1 cellular context compared by ENCODE assay signal in the genomic region with DNA sequence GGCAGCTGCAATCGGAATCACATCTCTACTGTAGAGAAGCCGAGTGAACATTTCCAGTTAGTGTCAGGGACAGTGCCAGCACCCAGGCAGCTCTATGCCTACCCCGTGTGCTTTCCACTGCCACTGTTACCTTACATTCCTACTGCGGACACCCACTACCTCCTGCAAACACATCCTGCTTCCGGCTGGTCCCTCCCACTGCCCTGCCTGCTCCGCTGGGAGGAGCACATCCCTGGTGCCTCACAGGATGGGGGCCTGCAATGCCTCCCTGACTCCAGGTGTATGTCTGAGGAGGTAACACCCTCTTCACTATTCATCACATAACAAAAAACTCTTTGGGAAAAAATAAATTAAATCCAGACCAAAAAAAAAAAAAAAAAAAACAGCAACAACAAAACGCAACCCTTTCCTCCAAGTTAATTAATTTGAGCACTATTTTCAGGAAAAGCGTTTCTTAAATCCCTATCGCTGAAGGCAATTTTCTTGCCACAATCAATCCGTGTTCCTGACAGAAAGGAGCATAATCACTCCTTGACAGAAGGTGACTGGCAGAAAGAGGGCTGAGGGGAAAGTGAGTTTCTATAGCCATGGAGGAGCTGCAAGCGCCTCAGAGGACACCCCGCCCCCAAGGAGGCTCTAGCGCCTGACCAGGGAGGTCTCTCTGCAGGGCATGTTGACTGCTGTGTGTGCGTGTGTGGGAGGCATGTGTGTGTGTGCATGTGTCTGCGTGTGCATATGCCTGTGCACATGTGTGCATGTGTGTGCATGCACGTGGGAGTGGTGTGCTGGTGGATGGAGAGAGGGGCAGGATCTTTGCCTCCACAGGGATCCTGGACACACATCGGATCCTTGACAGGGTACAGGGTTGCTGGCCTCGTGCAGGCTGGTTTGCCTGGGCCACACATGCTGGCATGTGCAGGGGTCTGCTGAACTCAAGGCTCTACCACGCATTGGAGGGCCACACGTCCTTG.
TF ChIP-seq lines count a peak whose summit lies in the region.

No MANE protein-coding gene starts in this region.

TF ChIP-seq in WTC11, 78 proteins besides CTCF, POLR2A, EP300 and RAD21 (continued from another document):
- no peak for TF ChIP-seq FOXP4 (CRISPR knock-in tag; IDR thresholded peaks at IDR 0.05)
- TF ChIP-seq TEAD1 (CRISPR knock-in tag; IDR thresholded peaks at IDR 0.05) = no peak
- TF ChIP-seq USF1 (CRISPR knock-in tag; IDR thresholded peaks at IDR 0.05) = no peak
- no peak for TF ChIP-seq JUN (CRISPR knock-in tag; IDR thresholded peaks at IDR 0.05)
